Comparison of ENCODE assay signal across 14 cellular contexts in genomic region chr4:81652069-81652478, GRCh38.
DNase-seq lines count a peak whose midpoint lies in the region; ATAC-seq and TF ChIP-seq lines count a peak whose summit lies in the region.
"Had no signal": no experiment of that assay in that cellular context is flagged by ENCODE, and none has a peak within 500 bp of the region (broad histone marks: within the 10 kb centered on the region; RNA-seq: fewer than 3 reads in every experiment).

No MANE protein-coding gene starts in this region.

- ATAC-seq in mucosa of descending colon (peak; percentile 43), GM19397 (IDR thresholded peaks at IDR 0.05; ENCODE audit: unreplicated experiment) (no peak)
- ATAC-seq: GM12878, SK-N-SH treated with all-trans-retinoic acid at 6 μM for 48 hours, WTC11 had no signal

- H3K4me1 ChIP-seq in mucosa of descending colon (ENCODE audit: low read depth) = no peaks in the 10 kb centered on the region

- no peaks in the 10 kb centered on the region for H3K36me3 Mint-ChIP-seq in activated naive CD4-positive, alpha-beta T cell treated with anti-CD3 and anti-CD28 coated beads, Interleukin-2, amount 10 ng/mL, durations not matched to agents 7 days and 5 days
- peaks cover 3% of the 10 kb centered on the region for H3K36me3 Mint-ChIP-seq in activated naive CD8-positive, alpha-beta T cell
- H3K36me3 Mint-ChIP-seq: WTC11 had no signal

- TF ChIP-seq CTCF in mucosa of descending colon (IDR thresholded peaks at IDR 0.05) = no peak

- no peaks in the 10 kb centered on the region for H3K9me3 ChIP-seq in mucosa of descending colon

- CTCF ChIA-PET in activated naive CD4-positive, alpha-beta T cell treated with anti-CD3 and anti-CD28 coated beads, Interleukin-2, amount 10 ng/mL, durations not matched to agents 7 days and 5 days (lab: Charles Lee) = interaction anchor here (1.3 kb wide), 1 partner anchor 12 kb away, joined by 3 read pairs; no protein-coding TSS in a partner anchor

- no peaks in the 10 kb centered on the region for H3K27me3 Mint-ChIP-seq in activated naive CD4-positive, alpha-beta T cell treated with anti-CD3 and anti-CD28 coated beads, Interleukin-2, amount 10 ng/mL, durations not matched to agents 7 days and 5 days
- no peaks in the 10 kb centered on the region for H3K27me3 Mint-ChIP-seq in activated naive CD8-positive, alpha-beta T cell

- H3K4me3 ChIP-seq in mucosa of descending colon = no peak overlapping the region
- H3K4me3 ChIP-seq: GM12878, lung had no signal

- no peaks in the 10 kb centered on the region for H3K36me3 ChIP-seq in mucosa of descending colon (ENCODE audit: low read depth)

- peak; percentile 25 for DNase-seq in activated naive CD4-positive, alpha-beta T cell treated with Interleukin-2 at 50 U/mL for 16 hours
- DNase-seq in activated naive CD4-positive, alpha-beta T cell treated with anti-CD3 and anti-CD28 coated beads, Interleukin-2, amount 10 ng/mL, durations not matched to agents 7 days and 5 days = no peak
- no peak for DNase-seq in mucosa of descending colon
- peak; percentile 64 for DNase-seq in superior temporal gyrus (ENCODE audit: extremely low spot score)
- DNase-seq in DMS79 (lab: John Stamatoyannopoulos, UW) = no peak
- DNase-seq in ureter (ENCODE audit: low spot score) = no peak
- DNase-seq: activated gamma-delta T cell treated with Interleukin-2 at 50 U/mL for 16 hours, cerebellar nuclear complex had no signal

- H3K4me3 Mint-ChIP-seq in activated naive CD4-positive, alpha-beta T cell treated with anti-CD3 and anti-CD28 coated beads, Interleukin-2, amount 10 ng/mL, durations not matched to agents 7 days and 5 days = no peak overlapping the region
- peak overlapping the region; percentile 56 for H3K4me3 Mint-ChIP-seq in activated naive CD8-positive, alpha-beta T cell
- H3K4me3 Mint-ChIP-seq: WTC11 had no signal

- no peak overlapping the region for H3K27ac Mint-ChIP-seq in activated naive CD4-positive, alpha-beta T cell treated with anti-CD3 and anti-CD28 coated beads, Interleukin-2, amount 10 ng/mL, durations not matched to agents 7 days and 5 days
- peak overlapping the region; percentile 97 for H3K27ac Mint-ChIP-seq in activated naive CD8-positive, alpha-beta T cell
- H3K27ac Mint-ChIP-seq: WTC11 had no signal

- intact Hi-C loops in mucosa of descending colon (cut with DNase I, micrococcal nuclease) = no loop called here

- H3K4me1 Mint-ChIP-seq in activated naive CD4-positive, alpha-beta T cell treated with anti-CD3 and anti-CD28 coated beads, Interleukin-2, amount 10 ng/mL, durations not matched to agents 7 days and 5 days = peaks cover 37% of the 10 kb centered on the region
- peaks cover 68% of the 10 kb centered on the region for H3K4me1 Mint-ChIP-seq in activated naive CD8-positive, alpha-beta T cell (ENCODE audit: low read depth)

- H3K9me3 Mint-ChIP-seq in activated naive CD4-positive, alpha-beta T cell treated with anti-CD3 and anti-CD28 coated beads, Interleukin-2, amount 10 ng/mL, durations not matched to agents 7 days and 5 days = no peaks in the 10 kb centered on the region
- H3K9me3 Mint-ChIP-seq in activated naive CD8-positive, alpha-beta T cell (ENCODE audit: low read depth) = no peaks in the 10 kb centered on the region

Comparison
In these comparisons a context has a peak if more than half of its experiments do, and no peak if none do; other contexts are left out.
1. DNase-seq: peak in activated naive CD4-positive, alpha-beta T cell treated with Interleukin-2 at 50 U/mL for 16 hours (single experiment) and superior temporal gyrus (single experiment); none in activated naive CD4-positive, alpha-beta T cell treated with anti-CD3 and anti-CD28 coated beads, Interleukin-2, amount 10 ng/mL, durations not matched to agents 7 days and 5 days (single experiment), mucosa of descending colon (0 of 3), DMS79 (single experiment) and ureter (single experiment).